In the genomic region with DNA sequence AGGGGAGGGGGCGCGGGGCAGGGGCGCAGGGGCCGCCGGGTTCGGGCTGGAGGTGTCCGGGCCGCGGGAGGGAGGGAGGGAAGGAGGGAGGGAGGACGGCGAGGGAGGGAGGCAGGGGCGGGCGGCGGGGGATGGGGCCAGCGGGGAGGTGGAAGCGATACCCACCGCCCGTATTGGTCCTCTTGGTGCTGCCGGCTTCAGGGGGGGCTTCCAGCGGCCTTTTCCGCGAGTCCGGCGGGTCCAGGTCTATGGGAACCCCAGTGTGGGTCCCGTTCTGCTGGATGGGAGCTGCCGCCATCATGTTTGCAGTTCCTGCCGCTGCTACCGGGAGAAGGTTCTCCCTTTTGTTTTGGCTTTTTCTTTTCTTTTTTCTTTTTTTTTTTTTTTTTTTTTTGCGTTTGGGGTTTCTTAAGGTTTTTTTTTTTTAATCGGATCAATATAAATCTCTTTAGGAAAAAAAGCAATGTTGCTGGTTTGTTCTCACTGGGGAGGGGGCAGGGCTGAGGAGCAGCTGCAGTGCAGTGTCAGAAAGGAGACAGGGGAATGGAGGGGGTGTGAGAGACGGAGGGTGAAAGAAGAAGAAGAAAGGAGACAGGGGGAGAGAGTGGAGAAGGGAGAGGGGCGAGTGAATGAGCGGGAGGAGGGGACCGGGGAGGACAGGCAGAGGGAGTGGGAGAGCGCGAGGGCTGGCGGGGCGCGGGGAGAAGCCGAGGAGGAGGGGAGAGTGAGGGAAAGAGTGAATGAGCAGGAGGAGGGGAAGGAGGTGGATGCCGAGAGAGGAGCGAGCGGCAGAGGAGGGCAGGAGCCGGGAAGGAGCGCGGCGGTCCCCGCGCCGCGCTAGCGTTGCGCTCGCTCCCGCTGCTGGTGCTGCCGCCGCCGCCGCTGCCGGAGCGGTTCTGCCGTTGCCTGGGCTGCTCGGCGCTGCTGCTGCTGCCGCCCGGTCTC, we compare ENCODE assay signal across 1 cellular context.
TF ChIP-seq lines count a peak whose summit lies in the region.

A gene with protein sequence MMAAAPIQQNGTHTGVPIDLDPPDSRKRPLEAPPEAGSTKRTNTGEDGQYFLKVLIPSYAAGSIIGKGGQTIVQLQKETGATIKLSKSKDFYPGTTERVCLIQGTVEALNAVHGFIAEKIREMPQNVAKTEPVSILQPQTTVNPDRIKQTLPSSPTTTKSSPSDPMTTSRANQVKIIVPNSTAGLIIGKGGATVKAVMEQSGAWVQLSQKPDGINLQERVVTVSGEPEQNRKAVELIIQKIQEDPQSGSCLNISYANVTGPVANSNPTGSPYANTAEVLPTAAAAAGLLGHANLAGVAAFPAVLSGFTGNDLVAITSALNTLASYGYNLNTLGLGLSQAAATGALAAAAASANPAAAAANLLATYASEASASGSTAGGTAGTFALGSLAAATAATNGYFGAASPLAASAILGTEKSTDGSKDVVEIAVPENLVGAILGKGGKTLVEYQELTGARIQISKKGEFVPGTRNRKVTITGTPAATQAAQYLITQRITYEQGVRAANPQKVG (minus strand): TSS at position 898 of the 945 bp plus-strand sequence. CDS start 597 bp downstream, at position 301.

TF ChIP-seq in endothelial cell of umbilical vein, 7 proteins besides CTCF, POLR2A, EP300 and RAD21:
- TF ChIP-seq FOS (IDR thresholded peaks at IDR 0.05; ENCODE audit: borderline replicate concordance, insufficient read depth, low read length) (no peak), POLR2AphosphoS5 (IDR thresholded peaks at IDR 0.05; ENCODE audit: insufficient read depth, low read depth, low read length) (no peak), GATA2 (IDR thresholded peaks at IDR 0.05; ENCODE audit: insufficient read depth, insufficient read length, low read depth, low read length) (no peak), JUN (IDR thresholded peaks at IDR 0.05; ENCODE audit: borderline replicate concordance, insufficient read depth, insufficient read length, low read depth) (no peak), EZH2 (IDR thresholded peaks at IDR 0.05; ENCODE audit: borderline replicate concordance, low read depth, low read length, severe bottlenecking) (no peak), MYC (IDR thresholded peaks at IDR 0.05; ENCODE audit: low read depth, low read length) (no peak)
- TF ChIP-seq, protein P1, sequence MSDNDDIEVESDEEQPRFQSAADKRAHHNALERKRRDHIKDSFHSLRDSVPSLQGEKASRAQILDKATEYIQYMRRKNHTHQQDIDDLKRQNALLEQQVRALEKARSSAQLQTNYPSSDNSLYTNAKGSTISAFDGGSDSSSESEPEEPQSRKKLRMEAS (IDR thresholded peaks at IDR 0.05; ENCODE audit: insufficient read depth, insufficient read length): no peak
